8 cellular contexts compared by ENCODE assay signal in genomic region chr12:82527165-82527780, GRCh38.
DNase-seq lines count a peak whose midpoint lies in the region; ATAC-seq and TF ChIP-seq lines count a peak whose summit lies in the region.

No MANE protein-coding gene starts in this region.

- no peak overlapping the region for H3K56ac ChIP-seq in IMR-90 (ENCODE audit: extremely low read depth, insufficient read depth, low read length)

- H3K36me3 ChIP-seq in IMR-90 (ENCODE audit: control insufficient read depth, insufficient read depth, low read length) (no peaks in the 10 kb centered on the region), OCI-LY7 (ENCODE audit: insufficient read depth, low read length) (no peaks in the 10 kb centered on the region)

- no peak overlapping the region for H3K4ac ChIP-seq in IMR-90 (ENCODE audit: low read depth, low read length)

- no peak overlapping the region for H2AK9ac ChIP-seq in IMR-90 (replicated peaks; ENCODE audit: low read depth, low read length, poor library complexity)

- H3K9me1 ChIP-seq in IMR-90 (ENCODE audit: insufficient read depth, low read length) = no peaks in the 10 kb centered on the region

- H4K91ac ChIP-seq in IMR-90 (ENCODE audit: insufficient read depth, low read depth, low read length) = no peak overlapping the region

- peak; percentile 65 for TF ChIP-seq RAD21 in IMR-90 (IDR thresholded peaks at IDR 0.05; ENCODE audit: low read length)

- POLR2A ChIA-PET in IMR-90 (lab: Charles Lee; ENCODE audit: unreplicated experiment) = no interaction called here
- POLR2A ChIA-PET in OCI-LY7 (lab: Charles Lee) = no interaction called here

- dilution Hi-C loops in IMR-90 (cut with HindIII; ENCODE audit: low sequenced_read_pairs, unreplicated experiment) = no loop called here

- H3K23ac ChIP-seq in IMR-90 (ENCODE audit: low read depth, low read length) = no peak overlapping the region

- no peak overlapping the region for H3K14ac ChIP-seq in IMR-90 (replicated peaks; ENCODE audit: low read depth, low read length)

- no peak overlapping the region for H2BK5ac ChIP-seq in IMR-90 (ENCODE audit: low read depth, low read length, poor library complexity, severe bottlenecking)

- H4K5ac ChIP-seq in IMR-90 (ENCODE audit: low read depth, low read length) = no peak overlapping the region

- H3K27ac ChIP-seq in IMR-90 (ENCODE audit: insufficient read depth, low read length) (no peak overlapping the region), OCI-LY7 (ENCODE audit: low read depth, low read length, poor library complexity, severe bottlenecking) (no peak overlapping the region)

- intact Hi-C loops in IMR-90 (cut with micrococcal nuclease) = loop anchor here (1.0 to 5.0 kb wide), 3 partner anchors 101 to 1976 kb away; no protein-coding TSS in a partner anchor
- intact Hi-C loops in OCI-LY7 (cut with micrococcal nuclease; ENCODE audit: unreplicated experiment) = loop anchor here (5.0 kb wide), 2 partner anchors 1295 to 1975 kb away; no protein-coding TSS in a partner anchor

- no peaks in the 10 kb centered on the region for H3K9me2 ChIP-seq in OCI-LY7 (ENCODE audit: insufficient read depth, low read length)

- no peak overlapping the region for H3K18ac ChIP-seq in IMR-90 (ENCODE audit: low read depth, low read length)

- peak; percentile 9 for DNase-seq in activated CD4-positive, alpha-beta T cell treated with anti-CD3 and anti-CD28 coated beads for 48 hours
- DNase-seq in activated CD4-positive, alpha-beta T cell treated with anti-CD3 and anti-CD28 coated beads, Interleukin-2, amount 50 U/mL, for 4 hours = no peak
- DNase-seq in IMR-90 (peak; percentile 64), OCI-LY7 (ENCODE audit: low spot score) (peak; percentile 66), cerebellum (ENCODE audit: low spot score) (peak; percentile 42), medulla oblongata (ENCODE audit: extremely low spot score) (peak; percentile 91), GDM1 (lab: John Stamatoyannopoulos, UW) (no peak)

- H3K79me2 ChIP-seq in OCI-LY7 (ENCODE audit: insufficient read depth, low read depth, low read length) = no peaks in the 10 kb centered on the region

- H3K4me1 ChIP-seq in IMR-90 (ENCODE audit: control insufficient read depth, insufficient read depth, low read length) = no peaks in the 10 kb centered on the region
- H3K4me1 ChIP-seq in OCI-LY7 (ENCODE audit: insufficient read depth, low read length, poor library complexity, severe bottlenecking) = no peaks in the 10 kb centered on the region

- H4K20me1 ChIP-seq in IMR-90 (ENCODE audit: insufficient read depth, low read length) (no peaks in the 10 kb centered on the region), OCI-LY7 (ENCODE audit: insufficient read depth, low read length) (no peaks in the 10 kb centered on the region)

- H3K79me1 ChIP-seq in IMR-90 (ENCODE audit: low read depth in 1 of 2, low read length in 2 of 2) = no peaks in the 10 kb centered on the region

- CTCF ChIA-PET in IMR-90 (lab: Yijun Ruan, JAX) = interaction anchor here (0.9 to 1.1 kb wide), 3 partner anchors 10 to 1970 kb away, joined by 3 to 4 read pairs (median 4); no protein-coding TSS in a partner anchor
- CTCF ChIA-PET in OCI-LY7 (lab: Charles Lee; ENCODE audit: unreplicated experiment) = no interaction called here

- H3K4me2 ChIP-seq in IMR-90 (ENCODE audit: low read depth, low read length) = no peak overlapping the region
- no peak overlapping the region for H3K4me2 ChIP-seq in OCI-LY7 (ENCODE audit: low read length)

- no peaks in the 10 kb centered on the region for H3K27me3 ChIP-seq in IMR-90 (ENCODE audit: control insufficient read depth, insufficient read depth, low read length)

- H2BK15ac ChIP-seq in IMR-90 (ENCODE audit: low read depth, low read length) = no peak overlapping the region

- H4K8ac ChIP-seq in IMR-90 (ENCODE audit: low read depth in 2 of 2, low read length in 2 of 2) = no peak overlapping the region

- no peak for TF ChIP-seq POLR2A in IMR-90 (IDR thresholded peaks at IDR 0.05; ENCODE audit: low read depth, low read length)

- ATAC-seq in GM21515 (IDR thresholded peaks at IDR 0.05; ENCODE audit: unreplicated experiment) = peak; percentile 73
- peak; percentile 76; the same call in 1 of the 2 replicates for ATAC-seq in IMR-90 (ENCODE audit: low read depth)

- H3K9ac ChIP-seq in IMR-90 (ENCODE audit: low read depth, low read length) = no peak overlapping the region

- H3K9me3 ChIP-seq in IMR-90 (ENCODE audit: control insufficient read depth, insufficient read depth, low read length) (no peaks in the 10 kb centered on the region), OCI-LY7 (ENCODE audit: low read length) (no peaks in the 10 kb centered on the region)

- in situ Hi-C loops in IMR-90 (cut with MboI; ENCODE audit: low sequenced_read_pairs) = loop anchor here (25.0 kb wide), 1 partner anchor 1985 kb away; no protein-coding TSS in a partner anchor

- H3K4me3 ChIP-seq in IMR-90 (ENCODE audit: insufficient read depth, low read depth, low read length) (no peak overlapping the region), OCI-LY7 (ENCODE audit: low read depth, low read length, poor library complexity, severe bottlenecking) (no peak overlapping the region)

- H2AFZ ChIP-seq in IMR-90 (replicated peaks; ENCODE audit: low read length, poor library complexity) (no peak overlapping the region), OCI-LY7 (ENCODE audit: low read length) (no peak overlapping the region)

- WGBS in IMR-90 (ENCODE audit: extremely low coverage in 2 of 2, insufficient read length in 1 of 2), 2 experiments = no CpG with 5 or more reads among the region's 5 CpGs

- BruUV-seq in IMR-90 (replicated peaks; lab: Mats Ljungman, UMichigan) (no TSS peak), OCI-LY7 (replicated peaks; lab: Mats Ljungman, UMichigan) (no TSS peak)

- no peak overlapping the region for H2BK20ac ChIP-seq in IMR-90 (ENCODE audit: low read depth, low read length)

- no peak overlapping the region for H2BK120ac ChIP-seq in IMR-90 (ENCODE audit: low read depth, low read length)

- peak; percentile 86 for TF ChIP-seq CTCF in IMR-90 (conservative IDR thresholded peaks at IDR 0.05; ENCODE audit: low read depth, low read length)
- peak; percentile 99 for TF ChIP-seq CTCF in OCI-LY7 (conservative IDR thresholded peaks at IDR 0.05; ENCODE audit: low read length)

- no peak overlapping the region for H2AK5ac ChIP-seq in IMR-90 (ENCODE audit: low read depth, low read length)

TF ChIP-seq in IMR-90, 13 proteins besides CTCF, POLR2A, EP300 and RAD21:
- TF ChIP-seq ELK1 (IDR thresholded peaks at IDR 0.05; ENCODE audit: borderline replicate concordance, low read depth, low read length) (no peak), SMC3 (IDR thresholded peaks at IDR 0.05; ENCODE audit: low read depth, low read length) (peak; percentile 52)

Comparison
In these comparisons a context has a peak if more than half of its experiments do, and no peak if none do; other contexts are left out.
1. DNase-seq: peak in activated CD4-positive, alpha-beta T cell treated with anti-CD3 and anti-CD28 coated beads for 48 hours (single experiment), IMR-90 (single experiment), OCI-LY7 (single experiment), cerebellum (single experiment) and medulla oblongata (single experiment); none in activated CD4-positive, alpha-beta T cell treated with anti-CD3 and anti-CD28 coated beads, Interleukin-2, amount 50 U/mL, for 4 hours (0 of 2) and GDM1 (single experiment).